In the genomic region with DNA sequence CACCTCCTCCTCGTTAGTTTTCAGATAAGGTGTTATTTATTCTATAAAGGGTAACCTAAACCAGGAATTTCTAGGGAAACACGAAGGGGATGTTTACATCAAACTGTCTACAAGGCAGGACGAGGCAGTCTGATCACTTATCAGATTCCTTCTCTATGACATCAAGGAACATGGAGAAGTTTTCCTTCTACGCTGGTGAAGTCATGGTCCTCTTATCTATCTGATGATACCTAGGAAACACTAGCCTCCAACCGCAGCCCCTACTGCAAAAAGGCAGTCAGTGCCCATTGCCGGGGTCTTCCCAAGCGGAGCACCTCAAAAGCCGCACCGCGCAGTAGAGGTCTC, we compare ENCODE assay signal across 1 cellular context.
TF ChIP-seq lines count a peak whose summit lies in the region.

No MANE protein-coding gene starts in this region.

TF ChIP-seq in HepG2, 621 proteins besides CTCF, POLR2A, EP300 and RAD21:
- TF ChIP-seq ISL2 (CRISPR knock-in tag; IDR thresholded peaks at IDR 0.05), result no peak
- no peak for TF ChIP-seq SNAPC4 (CRISPR knock-in tag; IDR thresholded peaks at IDR 0.05)
- no peak for TF ChIP-seq ZNF704 (CRISPR knock-in tag; IDR thresholded peaks at IDR 0.05; ENCODE audit: borderline replicate concordance)
- no peak for TF ChIP-seq TEAD2 (CRISPR knock-in tag; IDR thresholded peaks at IDR 0.05)
- no peak for TF ChIP-seq ZNF597 (CRISPR knock-in tag; IDR thresholded peaks at IDR 0.05)
